1 cellular context compared by ENCODE assay signal in the genomic region with DNA sequence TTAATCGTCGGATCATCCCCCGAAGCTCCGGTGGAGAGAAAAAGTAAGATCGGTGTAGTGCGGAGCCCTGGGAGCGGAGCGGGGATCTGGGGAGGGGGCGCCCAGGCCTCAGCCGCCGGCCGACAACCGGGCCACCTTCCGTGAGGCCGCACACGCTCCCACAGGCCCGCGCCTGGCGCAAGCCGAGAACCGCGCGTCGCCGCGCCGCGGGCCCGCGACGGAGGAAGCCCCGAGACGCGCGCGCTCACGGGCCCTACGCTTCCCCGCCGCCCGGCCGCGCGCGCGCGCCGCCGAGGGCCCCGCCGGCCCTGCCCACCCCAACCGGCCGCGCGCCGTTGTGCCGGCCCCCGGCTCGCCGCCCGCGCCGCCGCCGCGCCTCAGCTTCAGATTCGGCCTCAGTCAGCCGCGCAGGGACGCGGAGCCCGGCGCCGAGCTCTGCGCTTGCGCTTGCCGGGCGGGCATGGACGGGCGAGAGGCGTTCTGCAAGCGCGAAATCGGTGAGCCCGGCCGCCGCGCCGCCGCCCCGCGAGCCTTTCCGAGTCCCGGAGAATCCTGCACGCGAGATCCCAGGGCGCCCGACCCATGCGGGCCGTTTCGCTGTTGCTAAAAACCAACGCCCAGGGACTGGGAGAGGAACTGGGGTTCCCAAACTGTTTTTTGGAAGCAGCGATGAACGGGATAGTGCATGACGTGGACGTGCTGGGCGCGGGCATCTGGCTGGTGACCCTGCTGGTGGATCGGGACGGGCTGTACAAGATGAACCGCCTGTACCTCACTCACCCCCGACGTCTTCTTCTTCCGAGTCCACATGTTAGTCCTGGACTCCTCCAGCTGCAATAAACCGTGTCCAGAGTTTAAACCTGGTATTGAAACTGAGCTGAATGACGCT.
TF ChIP-seq lines count a peak whose summit lies in the region.

No MANE protein-coding gene starts in this region.

TF ChIP-seq in HepG2, 621 proteins besides CTCF, POLR2A, EP300 and RAD21 (continued from another document and continues in another):
- TF ChIP-seq, protein P1, sequence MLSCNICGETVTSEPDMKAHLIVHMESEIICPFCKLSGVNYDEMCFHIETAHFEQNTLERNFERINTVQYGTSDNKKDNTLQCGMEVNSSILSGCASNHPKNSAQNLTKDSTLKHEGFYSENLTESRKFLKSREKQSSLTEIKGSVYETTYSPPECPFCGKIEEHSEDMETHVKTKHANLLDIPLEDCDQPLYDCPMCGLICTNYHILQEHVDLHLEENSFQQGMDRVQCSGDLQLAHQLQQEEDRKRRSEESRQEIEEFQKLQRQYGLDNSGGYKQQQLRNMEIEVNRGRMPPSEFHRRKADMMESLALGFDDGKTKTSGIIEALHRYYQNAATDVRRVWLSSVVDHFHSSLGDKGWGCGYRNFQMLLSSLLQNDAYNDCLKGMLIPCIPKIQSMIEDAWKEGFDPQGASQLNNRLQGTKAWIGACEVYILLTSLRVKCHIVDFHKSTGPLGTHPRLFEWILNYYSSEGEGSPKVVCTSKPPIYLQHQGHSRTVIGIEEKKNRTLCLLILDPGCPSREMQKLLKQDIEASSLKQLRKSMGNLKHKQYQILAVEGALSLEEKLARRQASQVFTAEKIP (CRISPR knock-in tag; IDR thresholded peaks at IDR 0.05; ENCODE audit: borderline replicate concordance) = 0 out of 2 replicates have a peak, but pooled peaks have one; percentile 56
- TF ChIP-seq SAP130 (CRISPR knock-in tag; IDR thresholded peaks at IDR 0.05; ENCODE audit: low read depth) (peak; percentile 38), ZSCAN20 (CRISPR knock-in tag; IDR thresholded peaks at IDR 0.05; ENCODE audit: borderline replicate concordance) (peak; percentile 13; the same call in 1 of the 2 replicates), PRMT3 (CRISPR knock-in tag; IDR thresholded peaks at IDR 0.05; ENCODE audit: borderline replicate concordance, low read depth) (no peak), ATF1 (CRISPR knock-in tag; IDR thresholded peaks at IDR 0.05) (no peak), THYN1 (CRISPR knock-in tag; IDR thresholded peaks at IDR 0.05; ENCODE audit: borderline replicate concordance, low read depth) (no peak), GABPB1 (CRISPR knock-in tag; IDR thresholded peaks at IDR 0.05) (peak; percentile 60; the same call in 1 of the 2 replicates), ZFP62 (CRISPR knock-in tag; IDR thresholded peaks at IDR 0.05) (no peak), TEAD3 (CRISPR knock-in tag; optimal IDR thresholded peaks at IDR 0.05; ENCODE audit: borderline replicate concordance) (peak; percentile 29), CC2D1A (CRISPR knock-in tag; IDR thresholded peaks at IDR 0.05) (no peak), ZKSCAN8 (CRISPR knock-in tag; IDR thresholded peaks at IDR 0.05; ENCODE audit: borderline replicate concordance) (no peak), SUZ12 (IDR thresholded peaks at IDR 0.05; ENCODE audit: low read depth, low read length) (no peak), U2AF2 (IDR thresholded peaks at IDR 0.05; ENCODE audit: low read depth, low read length) (no peak), JUND (CRISPR knock-in tag; IDR thresholded peaks at IDR 0.05) (no peak), CBX1 (IDR thresholded peaks at IDR 0.05; ENCODE audit: low read depth) (no peak), FOXC1 (CRISPR knock-in tag; IDR thresholded peaks at IDR 0.05; ENCODE audit: borderline replicate concordance) (peak; percentile 91), ELF1 (CRISPR knock-in tag; IDR thresholded peaks at IDR 0.05) (0 out of 2 replicates have a peak, but pooled peaks have one; percentile 24), SIN3A (IDR thresholded peaks at IDR 0.05; ENCODE audit: borderline replicate concordance, low read depth, low read length) (peak; percentile 19; the same call in 1 of the 2 replicates), ZNF546 (CRISPR knock-in tag; conservative IDR thresholded peaks at IDR 0.05) (peak; percentile 68), MATR3 (CRISPR knock-in tag; IDR thresholded peaks at IDR 0.05) (no peak), GTF3A (CRISPR knock-in tag; conservative IDR thresholded peaks at IDR 0.05) (no peak), ZBTB20 (CRISPR knock-in tag; IDR thresholded peaks at IDR 0.05; ENCODE audit: borderline replicate concordance, low read depth) (peak; percentile 77; the same call in 1 of the 2 replicates), JUNB (CRISPR knock-in tag; IDR thresholded peaks at IDR 0.05; ENCODE audit: borderline replicate concordance) (no peak), KLF6 (CRISPR knock-in tag; IDR thresholded peaks at IDR 0.05) (no peak; the same call in 1 of the 2 replicates), ZNF451 (CRISPR knock-in tag; IDR thresholded peaks at IDR 0.05) (0 out of 2 replicates have a peak, but pooled peaks have one; percentile 19), NFE2 (CRISPR knock-in tag; IDR thresholded peaks at IDR 0.05) (no peak), TAF1 (CRISPR knock-in tag; IDR thresholded peaks at IDR 0.05) (peak; percentile 75), ZNF33A (CRISPR knock-in tag; IDR thresholded peaks at IDR 0.05; ENCODE audit: borderline replicate concordance) (no peak), ISX (CRISPR knock-in tag; conservative IDR thresholded peaks at IDR 0.05) (0 out of 2 replicates have a peak, but pooled peaks have one; percentile 63), ZNF652 (CRISPR knock-in tag; IDR thresholded peaks at IDR 0.05; ENCODE audit: borderline replicate concordance, low read depth) (no peak), GATAD2A (CRISPR knock-in tag; IDR thresholded peaks at IDR 0.05) (no peak), TAF15 (IDR thresholded peaks at IDR 0.05; ENCODE audit: low read depth, low read length, poor library complexity, severe bottlenecking) (no peak), ZSCAN29 (CRISPR knock-in tag; conservative IDR thresholded peaks at IDR 0.05) (peak; percentile 41; the same call in 1 of the 2 replicates), ZNF337 (CRISPR knock-in tag; IDR thresholded peaks at IDR 0.05; ENCODE audit: borderline replicate concordance, low read depth) (no peak), CBX5 (CRISPR knock-in tag; IDR thresholded peaks at IDR 0.05; ENCODE audit: borderline replicate concordance) (no peak), GPN1 (CRISPR knock-in tag; IDR thresholded peaks at IDR 0.05; ENCODE audit: borderline replicate concordance) (no peak), U2AF1 (optimal IDR thresholded peaks at IDR 0.05; ENCODE audit: low read depth, low read length) (no peak), MAZ (IDR thresholded peaks at IDR 0.05; ENCODE audit: borderline replicate concordance, low read depth, low read length) (0 out of 2 replicates have a peak, but pooled peaks have one; percentile 59), MAZ (CRISPR knock-in tag; IDR thresholded peaks at IDR 0.05; ENCODE audit: low read depth) (peak; percentile 88), ZNF383 (CRISPR knock-in tag; IDR thresholded peaks at IDR 0.05; ENCODE audit: borderline replicate concordance) (no peak), FOXK1 (CRISPR knock-in tag; IDR thresholded peaks at IDR 0.05; ENCODE audit: borderline replicate concordance, low read depth) (no peak; the same call in 1 of the 2 replicates)
- TF ChIP-seq, protein P2, sequence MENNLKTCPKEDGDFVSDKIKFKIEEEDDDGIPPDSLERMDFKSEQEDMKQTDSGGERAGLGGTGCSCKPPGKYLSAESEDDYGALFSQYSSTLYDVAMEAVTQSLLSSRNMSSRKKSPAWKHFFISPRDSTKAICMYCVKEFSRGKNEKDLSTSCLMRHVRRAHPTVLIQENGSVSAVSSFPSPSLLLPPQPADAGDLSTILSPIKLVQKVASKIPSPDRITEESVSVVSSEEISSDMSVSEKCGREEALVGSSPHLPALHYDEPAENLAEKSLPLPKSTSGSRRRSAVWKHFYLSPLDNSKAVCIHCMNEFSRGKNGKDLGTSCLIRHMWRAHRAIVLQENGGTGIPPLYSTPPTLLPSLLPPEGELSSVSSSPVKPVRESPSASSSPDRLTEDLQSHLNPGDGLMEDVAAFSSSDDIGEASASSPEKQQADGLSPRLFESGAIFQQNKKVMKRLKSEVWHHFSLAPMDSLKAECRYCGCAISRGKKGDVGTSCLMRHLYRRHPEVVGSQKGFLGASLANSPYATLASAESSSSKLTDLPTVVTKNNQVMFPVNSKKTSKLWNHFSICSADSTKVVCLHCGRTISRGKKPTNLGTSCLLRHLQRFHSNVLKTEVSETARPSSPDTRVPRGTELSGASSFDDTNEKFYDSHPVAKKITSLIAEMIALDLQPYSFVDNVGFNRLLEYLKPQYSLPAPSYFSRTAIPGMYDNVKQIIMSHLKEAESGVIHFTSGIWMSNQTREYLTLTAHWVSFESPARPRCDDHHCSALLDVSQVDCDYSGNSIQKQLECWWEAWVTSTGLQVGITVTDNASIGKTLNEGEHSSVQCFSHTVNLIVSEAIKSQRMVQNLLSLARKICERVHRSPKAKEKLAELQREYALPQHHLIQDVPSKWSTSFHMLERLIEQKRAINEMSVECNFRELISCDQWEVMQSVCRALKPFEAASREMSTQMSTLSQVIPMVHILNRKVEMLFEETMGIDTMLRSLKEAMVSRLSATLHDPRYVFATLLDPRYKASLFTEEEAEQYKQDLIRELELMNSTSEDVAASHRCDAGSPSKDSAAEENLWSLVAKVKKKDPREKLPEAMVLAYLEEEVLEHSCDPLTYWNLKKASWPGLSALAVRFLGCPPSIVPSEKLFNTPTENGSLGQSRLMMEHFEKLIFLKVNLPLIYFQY (CRISPR knock-in tag; IDR thresholded peaks at IDR 0.05; ENCODE audit: borderline replicate concordance) = peak; percentile 9; the same call in 1 of the 2 replicates
- TF ChIP-seq, protein P3, sequence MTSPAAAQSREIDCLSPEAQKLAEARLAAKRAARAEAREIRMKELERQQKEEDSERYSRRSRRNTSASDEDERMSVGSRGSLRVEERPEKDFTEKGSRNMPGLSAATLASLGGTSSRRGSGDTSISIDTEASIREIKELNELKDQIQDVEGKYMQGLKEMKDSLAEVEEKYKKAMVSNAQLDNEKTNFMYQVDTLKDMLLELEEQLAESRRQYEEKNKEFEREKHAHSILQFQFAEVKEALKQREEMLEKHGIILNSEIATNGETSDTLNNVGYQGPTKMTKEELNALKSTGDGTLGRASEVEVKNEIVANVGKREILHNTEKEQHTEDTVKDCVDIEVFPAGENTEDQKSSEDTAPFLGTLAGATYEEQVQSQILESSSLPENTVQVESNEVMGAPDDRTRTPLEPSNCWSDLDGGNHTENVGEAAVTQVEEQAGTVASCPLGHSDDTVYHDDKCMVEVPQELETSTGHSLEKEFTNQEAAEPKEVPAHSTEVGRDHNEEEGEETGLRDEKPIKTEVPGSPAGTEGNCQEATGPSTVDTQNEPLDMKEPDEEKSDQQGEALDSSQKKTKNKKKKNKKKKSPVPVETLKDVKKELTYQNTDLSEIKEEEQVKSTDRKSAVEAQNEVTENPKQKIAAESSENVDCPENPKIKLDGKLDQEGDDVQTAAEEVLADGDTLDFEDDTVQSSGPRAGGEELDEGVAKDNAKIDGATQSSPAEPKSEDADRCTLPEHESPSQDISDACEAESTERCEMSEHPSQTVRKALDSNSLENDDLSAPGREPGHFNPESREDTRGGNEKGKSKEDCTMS (CRISPR knock-in tag; conservative IDR thresholded peaks at IDR 0.05) = no peak
- TF ChIP-seq, protein P4, sequence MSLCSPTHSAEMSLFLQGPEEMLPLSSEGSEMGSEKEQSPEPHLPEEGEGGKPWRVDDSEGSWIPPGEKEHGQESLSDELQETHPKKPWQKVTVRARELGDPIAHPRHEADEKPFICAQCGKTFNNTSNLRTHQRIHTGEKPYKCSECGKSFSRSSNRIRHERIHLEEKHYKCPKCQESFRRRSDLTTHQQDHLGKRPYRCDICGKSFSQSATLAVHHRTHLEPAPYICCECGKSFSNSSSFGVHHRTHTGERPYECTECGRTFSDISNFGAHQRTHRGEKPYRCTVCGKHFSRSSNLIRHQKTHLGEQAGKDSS (CRISPR knock-in tag; IDR thresholded peaks at IDR 0.05; ENCODE audit: borderline replicate concordance, low read depth) = 0 out of 2 replicates have a peak, but pooled peaks have one; percentile 49
- TF ChIP-seq, protein P5, sequence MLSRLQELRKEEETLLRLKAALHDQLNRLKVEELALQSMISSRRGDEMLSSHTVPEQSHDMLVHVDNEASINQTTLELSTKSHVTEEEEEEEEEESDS (CRISPR knock-in tag; IDR thresholded peaks at IDR 0.05; ENCODE audit: borderline replicate concordance) = peak; percentile 81; the same call in 1 of the 2 replicates
- TF ChIP-seq, protein P6, sequence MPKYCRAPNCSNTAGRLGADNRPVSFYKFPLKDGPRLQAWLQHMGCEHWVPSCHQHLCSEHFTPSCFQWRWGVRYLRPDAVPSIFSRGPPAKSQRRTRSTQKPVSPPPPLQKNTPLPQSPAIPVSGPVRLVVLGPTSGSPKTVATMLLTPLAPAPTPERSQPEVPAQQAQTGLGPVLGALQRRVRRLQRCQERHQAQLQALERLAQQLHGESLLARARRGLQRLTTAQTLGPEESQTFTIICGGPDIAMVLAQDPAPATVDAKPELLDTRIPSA (CRISPR knock-in tag; IDR thresholded peaks at IDR 0.05; ENCODE audit: borderline replicate concordance) = no peak
- TF ChIP-seq, protein P7, sequence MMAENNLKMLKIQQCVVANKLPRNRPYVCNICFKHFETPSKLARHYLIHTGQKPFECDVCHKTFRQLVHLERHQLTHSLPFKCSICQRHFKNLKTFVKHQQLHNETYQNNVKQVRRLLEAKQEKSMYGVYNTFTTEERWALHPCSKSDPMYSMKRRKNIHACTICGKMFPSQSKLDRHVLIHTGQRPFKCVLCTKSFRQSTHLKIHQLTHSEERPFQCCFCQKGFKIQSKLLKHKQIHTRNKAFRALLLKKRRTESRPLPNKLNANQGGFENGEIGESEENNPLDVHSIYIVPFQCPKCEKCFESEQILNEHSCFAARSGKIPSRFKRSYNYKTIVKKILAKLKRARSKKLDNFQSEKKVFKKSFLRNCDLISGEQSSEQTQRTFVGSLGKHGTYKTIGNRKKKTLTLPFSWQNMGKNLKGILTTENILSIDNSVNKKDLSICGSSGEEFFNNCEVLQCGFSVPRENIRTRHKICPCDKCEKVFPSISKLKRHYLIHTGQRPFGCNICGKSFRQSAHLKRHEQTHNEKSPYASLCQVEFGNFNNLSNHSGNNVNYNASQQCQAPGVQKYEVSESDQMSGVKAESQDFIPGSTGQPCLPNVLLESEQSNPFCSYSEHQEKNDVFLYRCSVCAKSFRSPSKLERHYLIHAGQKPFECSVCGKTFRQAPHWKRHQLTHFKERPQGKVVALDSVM (CRISPR knock-in tag; IDR thresholded peaks at IDR 0.05) = peak; percentile 10; the same call in 1 of the 2 replicates
- TF ChIP-seq, protein P8, sequence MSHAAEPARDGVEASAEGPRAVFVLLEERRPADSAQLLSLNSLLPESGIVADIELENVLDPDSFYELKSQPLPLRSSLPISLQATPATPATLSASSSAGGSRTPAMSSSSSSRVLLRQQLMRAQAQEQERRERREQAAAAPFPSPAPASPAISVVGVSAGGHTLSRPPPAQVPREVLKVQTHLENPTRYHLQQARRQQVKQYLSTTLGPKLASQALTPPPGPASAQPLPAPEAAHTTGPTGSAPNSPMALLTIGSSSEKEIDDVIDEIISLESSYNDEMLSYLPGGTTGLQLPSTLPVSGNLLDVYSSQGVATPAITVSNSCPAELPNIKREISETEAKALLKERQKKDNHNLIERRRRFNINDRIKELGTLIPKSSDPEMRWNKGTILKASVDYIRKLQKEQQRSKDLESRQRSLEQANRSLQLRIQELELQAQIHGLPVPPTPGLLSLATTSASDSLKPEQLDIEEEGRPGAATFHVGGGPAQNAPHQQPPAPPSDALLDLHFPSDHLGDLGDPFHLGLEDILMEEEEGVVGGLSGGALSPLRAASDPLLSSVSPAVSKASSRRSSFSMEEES (CRISPR knock-in tag; IDR thresholded peaks at IDR 0.05) = no peak
- TF ChIP-seq, protein P9, sequence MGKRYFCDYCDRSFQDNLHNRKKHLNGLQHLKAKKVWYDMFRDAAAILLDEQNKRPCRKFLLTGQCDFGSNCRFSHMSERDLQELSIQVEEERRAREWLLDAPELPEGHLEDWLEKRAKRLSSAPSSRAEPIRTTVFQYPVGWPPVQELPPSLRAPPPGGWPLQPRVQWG (CRISPR knock-in tag; IDR thresholded peaks at IDR 0.05; ENCODE audit: borderline replicate concordance, low read depth) = no peak
